Comparison of ENCODE assay signal across 23 cellular contexts in the genomic region with DNA sequence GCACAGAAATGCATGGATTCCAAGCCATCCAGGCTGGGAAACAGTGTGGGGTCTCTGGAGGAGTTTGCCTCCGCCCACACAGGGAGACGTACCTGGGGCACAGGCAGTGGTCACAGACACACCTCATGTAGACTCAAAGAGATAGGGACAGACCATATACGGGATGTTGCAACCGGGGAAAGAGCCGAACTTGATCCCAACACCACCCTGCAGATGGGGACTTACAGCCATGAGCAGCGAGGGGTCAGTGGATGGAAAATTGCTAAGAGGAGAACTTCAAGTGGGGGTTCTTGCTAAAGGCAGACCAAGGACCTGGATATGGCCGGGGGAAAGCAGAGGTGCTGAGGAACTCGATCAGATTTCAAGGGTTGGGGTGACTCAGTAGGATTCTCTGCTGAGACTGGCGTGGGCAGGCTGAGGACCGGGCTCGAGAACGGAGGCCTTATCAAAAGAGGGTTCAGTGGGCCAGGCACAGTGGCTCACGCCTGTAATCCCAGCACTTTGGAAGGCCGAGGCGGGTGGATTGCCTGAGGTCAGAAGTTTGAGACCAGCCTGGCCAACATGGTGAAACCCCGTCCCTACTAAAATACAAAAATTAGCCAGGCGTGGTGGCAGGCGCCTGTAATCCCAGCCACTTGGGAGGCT. TPM values are rescaled to one million over a fixed set of nuclear protein-coding genes. Genes with fewer than 3 reads are reported as not detected.
A peak's percentile ranks its signal among the peaks of the same experiment; 100 is the strongest.
DNase-seq lines count a peak whose midpoint lies in the region; ATAC-seq, FAIRE-seq and TF ChIP-seq lines count a peak whose summit lies in the region.
"Had no signal": no experiment of that assay in that cellular context is flagged by ENCODE, and none has a peak within 500 bp of the region (broad histone marks: within the 10 kb centered on the region; RNA-seq: fewer than 3 reads in every experiment).

No MANE protein-coding gene starts in this region.

- 67% methylated on average over 18 of the region's 18 CpGs for WGBS in HepG2 (ENCODE audit: low lambda C conversion rate)
- 90 to 97% (median 94%) methylated on average over 17 to 18 of the region's 18 CpGs for WGBS in spleen, 5 donors

- H3K4me1 ChIP-seq in HepG2 (ENCODE audit: insufficient read depth, low read length), result peaks cover 94% of the 10 kb centered on the region
- H3K4me1 ChIP-seq in spleen, result peaks cover 9 to 39% (median 21%) of the 10 kb centered on the region in 6 donors
- peaks cover 0 to 11% of the 10 kb centered on the region in 2 donors for H3K4me1 ChIP-seq in right atrium auricular region
- peaks cover 7% of the 10 kb centered on the region for H3K4me1 ChIP-seq in CD4-positive, alpha-beta memory T cell (ENCODE audit: insufficient read depth, low read length)

- TF ChIP-seq RAD21 in HepG2 (CRISPR knock-in tag; IDR thresholded peaks at IDR 0.05), result no peak

- H3K27me3 ChIP-seq in HepG2 (ENCODE audit: control insufficient read depth in 1 of 2, insufficient read depth in 2 of 2, low read length in 2 of 2) (no peaks in the 10 kb centered on the region), spleen (replicated peaks in 1 of 7) (peaks cover 0 to 27% (median 0%) of the 10 kb centered on the region in 7 donors), right atrium auricular region (no peaks in the 10 kb centered on the region)
- no peaks in the 10 kb centered on the region for H3K27me3 ChIP-seq in CD4-positive, alpha-beta memory T cell (ENCODE audit: insufficient read depth, low read length)

- FAIRE-seq in HepG2 (lab: Jason Lieb, UNC), result peak; percentile 56
- FAIRE-seq: GM12891, H54 had no signal

- ATAC-seq in T-helper 17 cell (no peak), HepG2 (peak; percentile 33)
- ATAC-seq: Panc1 had no signal

- H3K4me3 Mint-ChIP-seq in T-helper 17 cell, result no peak overlapping the region
- H3K4me3 Mint-ChIP-seq in CD4-positive, alpha-beta memory T cell, result no peak overlapping the region
- H3K4me3 Mint-ChIP-seq: CD14-positive monocyte had no signal

- H3K4me1 Mint-ChIP-seq in T-helper 17 cell, result peaks cover 10% of the 10 kb centered on the region
- peaks cover 5 to 7% (median 6%) of the 10 kb centered on the region in 4 donors for H3K4me1 Mint-ChIP-seq in CD4-positive, alpha-beta memory T cell

- DNase-seq in HuH-7 (ENCODE audit: low spot score), result peak; percentile 38
- no peak for DNase-seq in T-helper 17 cell
- peak; percentile 43 for DNase-seq in HepG2 (ENCODE audit: low spot score)
- DNase-seq in spleen, result peak; percentile 58
- DNase-seq in right atrium auricular region (ENCODE audit: low spot score), result no peak
- no peak for DNase-seq in CD4-positive, alpha-beta memory T cell
- DNase-seq in nucleus accumbens (lab: John Stamatoyannopoulos, UW), result no peak
- DNase-seq: Calu3, DMS79 treated with DMSO at 0.1 percent for 48 hours, GF-D8, MV-4-11, NCI-H1105, NCI-H1436 treated with DMSO at 0.1 percent for 48 hours, NCI-H187 treated with DMSO at 0.1 percent for 48 hours, NCI-H446 treated with DMSO at 0.1 percent for 48 hours, NCI-H526 treated with DMSO at 0.1 percent for 48 hours, SK-N-SH had no signal

- POLR2A ChIA-PET in HepG2 (lab: Yijun Ruan, JAX), result interaction anchor here (1.0 to 3.4 kb wide), 2 partner anchors 13 to 19 kb away, joined by 3 to 20 read pairs; no protein-coding TSS in a partner anchor
- POLR2A ChIA-PET in CD4-positive, alpha-beta memory T cell (lab: Charles Lee; ENCODE audit: partially characterized antibody), result no interaction called here

- H4K20me1 ChIP-seq in HepG2 (ENCODE audit: insufficient read depth, low read length), result no peaks in the 10 kb centered on the region

- TF ChIP-seq EP300 in HepG2 (IDR thresholded peaks at IDR 0.05; ENCODE audit: low read depth in 2 of 2, low read length in 2 of 2) (no peak), HepG2 (CRISPR knock-in tag; IDR thresholded peaks at IDR 0.05; ENCODE audit: borderline replicate concordance) (no peak)

- no peaks in the 10 kb centered on the region for H3K36me3 Mint-ChIP-seq in T-helper 17 cell (ENCODE audit: low read depth)
- no peaks in the 10 kb centered on the region for H3K36me3 Mint-ChIP-seq in CD4-positive, alpha-beta memory T cell

- no peaks in the 10 kb centered on the region for H3K36me3 ChIP-seq in HepG2 (replicated peaks in 1 of 2; ENCODE audit: control insufficient read depth in 1 of 2, insufficient read depth in 2 of 2, low read length in 2 of 2)
- no peaks in the 10 kb centered on the region for H3K36me3 ChIP-seq in spleen
- no peaks in the 10 kb centered on the region for H3K36me3 ChIP-seq in right atrium auricular region
- H3K36me3 ChIP-seq in CD4-positive, alpha-beta memory T cell (ENCODE audit: insufficient read depth, low read length), result no peaks in the 10 kb centered on the region

- no peaks in the 10 kb centered on the region for H3K79me2 ChIP-seq in HepG2 (ENCODE audit: insufficient read depth, low read length)

- no peaks in the 10 kb centered on the region for H3K9me3 ChIP-seq in T-helper 17 cell (ENCODE audit: control insufficient read depth, low read length, poor library complexity, severe bottlenecking)
- H3K9me3 ChIP-seq in HepG2 (ENCODE audit: low read length), result no peaks in the 10 kb centered on the region
- H3K9me3 ChIP-seq in spleen, result no peaks in the 10 kb centered on the region
- H3K9me3 ChIP-seq in right atrium auricular region, result no peaks in the 10 kb centered on the region
- H3K9me3 ChIP-seq in CD4-positive, alpha-beta memory T cell (ENCODE audit: control insufficient read depth in 1 of 2, low read length in 2 of 2), result no peaks in the 10 kb centered on the region
- H3K9me3 ChIP-seq: SK-N-SH had no signal

- H3K4me2 ChIP-seq in HepG2 (ENCODE audit: low read depth, low read length), result peak overlapping the region; percentile 79
- H3K4me2 ChIP-seq: SK-N-SH had no signal

- in situ Hi-C loops in HepG2 (cut with HindIII; ENCODE audit: extremely low pct_ligation_motif_present, low pct_unique_long_range_greater_than_20kb), result no loop called here

- H3K27ac ChIP-seq in HepG2 (ENCODE audit: extremely low read length, insufficient read depth, low read length) (peak overlapping the region; percentile 19), spleen (no peak overlapping the region), right atrium auricular region (no peak overlapping the region)
- H3K27ac ChIP-seq in CD4-positive, alpha-beta memory T cell (ENCODE audit: low read depth, low read length), result no peak overlapping the region

- BruUV-seq in HepG2 (replicated peaks; lab: Mats Ljungman, UMichigan), result no TSS peak

- H3K27me3 Mint-ChIP-seq in T-helper 17 cell, result peaks cover 15% of the 10 kb centered on the region
- H3K27me3 Mint-ChIP-seq in CD4-positive, alpha-beta memory T cell, result peaks cover 0 to 4% of the 10 kb centered on the region in 2 donors

- no peak; a peak in 1 of 4 replicates for TF ChIP-seq POLR2A in HepG2 (IDR thresholded peaks at IDR 0.05; ENCODE audit: insufficient read depth in 1 of 2, low read depth in 2 of 2, low read length in 2 of 2)
- no peak for TF ChIP-seq POLR2A in spleen (IDR thresholded peaks at IDR 0.05)

- H2AFZ ChIP-seq in HepG2 (ENCODE audit: low read length), result no peak overlapping the region

- peak overlapping the region; percentile 39 for H3K27ac Mint-ChIP-seq in T-helper 17 cell
- H3K27ac Mint-ChIP-seq in CD4-positive, alpha-beta memory T cell, result peak overlapping the region in 1 of 7 donors; percentile 63

- H3K9me3 Mint-ChIP-seq in CD4-positive, alpha-beta memory T cell, result no peaks in the 10 kb centered on the region

- CTCF ChIA-PET in HepG2 (lab: Yijun Ruan, JAX; ENCODE audit: low intra/inter-chr PET ratio, low total read pairs), result no interaction called here
- CTCF ChIA-PET in CD4-positive, alpha-beta memory T cell (lab: Charles Lee; ENCODE audit: partially characterized antibody), result no interaction called here

- H3K4me3 ChIP-seq in HepG2 (replicated peaks in 1 of 3; ENCODE audit: insufficient read depth in 1 of 3, low read depth in 2 of 3, low read length in 3 of 3) (peak overlapping the region; percentile 14 to 61 (median 40); a peak in 5 of 6 replicates), spleen (no peak overlapping the region), right atrium auricular region (no peak overlapping the region)
- H3K4me3 ChIP-seq in CD4-positive, alpha-beta memory T cell (ENCODE audit: low read length in 2 of 2), result no peak overlapping the region

- TF ChIP-seq CTCF in HepG2 (CRISPR knock-in tag; IDR thresholded peaks at IDR 0.05) (no peak), spleen (IDR thresholded peaks at IDR 0.05 in 8 of 11, conservative IDR thresholded peaks at IDR 0.05 in 3 of 11) (no peak), right atrium auricular region (IDR thresholded peaks at IDR 0.05) (no peak)

- intact Hi-C loops in HepG2 (cut with micrococcal nuclease; ENCODE audit: unreplicated experiment), result no loop called here
- intact Hi-C loops in spleen (cut with DNase I; ENCODE audit: low total_unique reads), result no loop called here
- intact Hi-C loops in CD4-positive, alpha-beta memory T cell (cut with micrococcal nuclease), result no loop called here

- peak overlapping the region; percentile 21 for H3K9ac ChIP-seq in HepG2 (ENCODE audit: insufficient read depth, low read depth, low read length)
- H3K9ac ChIP-seq: SK-N-SH had no signal

RNA-seq across cellular contexts. Expression of a gene that starts 12.0 kb away (rescaled TPM):
- total RNA-seq in T-helper 17 cell (under 1 TPM; 0.21 to 0.87 TPM), HepG2 (2016; rRNA removed; fragmentation: Illumina TruSeq; extraction: Trizol) (0.86 and 0.90 TPM in 2 replicates), spleen (1 to 10 TPM in 1 of 7 donors, under 1 TPM in 5, not detected in 1; 0.29 to 1.0 (median 0.77) TPM), right atrium auricular region (under 1 TPM in 1 of 2 donors, not detected in 1; 0.04 TPM)
- total RNA-seq in HepG2 (2016; cell fraction: cytosol; rRNA removed; fragmentation: Illumina TruSeq; extraction: Trizol; ENCODE audit: low read depth), result 0.51 and 0.79 TPM in 2 replicates
- total RNA-seq in HepG2 (2016; cell fraction: insoluble cytoplasmic fraction; rRNA removed; fragmentation: Illumina TruSeq; extraction: Trizol), result 0.28 and 1.4 TPM in 2 replicates
- 0.34 and 0.46 TPM in 2 replicates for total RNA-seq in HepG2 (2016; cell fraction: membrane; rRNA removed; fragmentation: Illumina TruSeq; extraction: Trizol)
- total RNA-seq in HepG2 (2016; cell fraction: nucleus; rRNA removed; fragmentation: Illumina TruSeq; extraction: Trizol), result 1.9 and 2.2 TPM in 2 replicates
- polyA plus RNA-seq in HepG2 (2011; rRNA removed) (1.6 and 1.8 TPM in 2 replicates), spleen (under 1 TPM; 0.06 to 0.72 (median 0.32) TPM)
- 0.98 and 1.4 TPM in 2 replicates for polyA plus RNA-seq in HepG2 (2011; cell fraction: cytosol; rRNA removed)
- 8.8 and 9.2 TPM in 2 replicates for polyA plus RNA-seq in HepG2 (2011; cell fraction: nucleus; rRNA removed)
- polyA plus RNA-seq in HepG2 (2012), result 3.3 and 4.0 TPM in 2 replicates
- polyA plus RNA-seq in HepG2 (2016; cell fraction: cytosol; fragmentation: Illumina TruSeq; extraction: Trizol; ENCODE audit: low read depth), result 0.34 and 0.66 TPM in 2 replicates
- 1.1 and 1.3 TPM in 2 replicates for polyA plus RNA-seq in HepG2 (2016; cell fraction: insoluble cytoplasmic fraction; fragmentation: Illumina TruSeq; extraction: Trizol; ENCODE audit: low read depth)
- polyA plus RNA-seq in HepG2 (2016; cell fraction: membrane; fragmentation: Illumina TruSeq; extraction: Trizol; ENCODE audit: low read depth), result 0.31 and 1.2 TPM in 2 replicates
- 2.7 and 3.1 TPM in 2 replicates for polyA plus RNA-seq in HepG2 (2016; cell fraction: nucleus; fragmentation: Illumina TruSeq; extraction: Trizol; ENCODE audit: insufficient read depth, low read depth)
- 2.5 and 3.0 TPM in 2 replicates for polyA minus RNA-seq in HepG2 (2011; rRNA and poly(A)+ RNA removed; ENCODE audit: low replicate concordance)
- polyA minus RNA-seq in HepG2 (2011; cell fraction: cytosol; rRNA and poly(A)+ RNA removed), result 0.89 and 1.5 TPM in 2 replicates
- polyA minus RNA-seq in HepG2 (2011; cell fraction: nucleus; rRNA and poly(A)+ RNA removed), result 6.1 and 6.3 TPM in 2 replicates
- total RNA-seq in CD4-positive, alpha-beta memory T cell, result under 1 TPM; 0.49 to 0.78 TPM
- 1 to 10 TPM in 1 of 2 donors, not detected in 1; 1.0 TPM for polyA plus RNA-seq in CD4-positive, alpha-beta memory T cell
- total RNA-seq: LHCN-M2, MCF 10A had no signal
- polyA plus RNA-seq: SK-N-SH had no signal

Comparison
In these comparisons a context has a peak if more than half of its experiments do, and no peak if none do; other contexts are left out.
1. DNase-seq: peak in HuH-7 (single experiment), HepG2 (single experiment) and spleen (single experiment); none in T-helper 17 cell (0 of 3), right atrium auricular region (single experiment), CD4-positive, alpha-beta memory T cell (0 of 5) and nucleus accumbens (0 of 56).
2. H3K4me3 ChIP-seq: peak in HepG2 (3 of 3); none in spleen (0 of 8), right atrium auricular region (0 of 2) and CD4-positive, alpha-beta memory T cell (0 of 2).